In genomic region chr7:26200113-26200443, GRCh38 we compare ENCODE assay signal across 7 cellular contexts. TPM values are rescaled to one million over a fixed set of nuclear protein-coding genes. Genes with fewer than 3 reads are reported as not detected.
DNase-seq lines count a peak whose midpoint lies in the region; ATAC-seq, FAIRE-seq and TF ChIP-seq lines count a peak whose summit lies in the region.

No MANE protein-coding gene starts in this region.

- H3K9me3 Mint-ChIP-seq in activated naive CD8-positive, alpha-beta T cell treated with anti-CD3 and anti-CD28 coated beads, Interleukin-2, amount 10 ng/mL, durations not matched to agents 7 days and 5 days = no peaks in the 10 kb centered on the region

- peak overlapping the region; percentile 93 to 100 (median 99) for H3K27ac ChIP-seq in heart right ventricle
- peak overlapping the region; percentile 97 for H3K27ac ChIP-seq in psoas muscle

- H3K4me3 ChIP-seq in heart right ventricle (peak overlapping the region; percentile 65 to 99 (median 83)), psoas muscle (peak overlapping the region; percentile 90)

- intact Hi-C loops in heart right ventricle (cut with DNase I) (loop anchor here in 2 of 10 donors (10.0 kb wide), 2 partner anchors 75 to 305 kb away; no protein-coding TSS in a partner anchor), psoas muscle (cut with DNase I) (loop anchor here (5.0 to 10.0 kb wide), 4 partner anchors 167 to 965 kb away; partner anchors contain the start of genes HOXA7 (in 1 of the 2) and HOXA9 (in 1 of the 2))

- FAIRE-seq in urothelium cell line (lab: Jason Lieb, UNC) = no peak

- H3K36me3 ChIP-seq in heart right ventricle = peaks cover 0 to 38% (median 23%) of the 10 kb centered on the region in 9 donors
- H3K36me3 ChIP-seq in psoas muscle (ENCODE audit: insufficient read depth in 1 of 2, low read depth in 1 of 2) = peaks cover 3 to 39% of the 10 kb centered on the region in 2 donors

- H3K27me3 Mint-ChIP-seq in activated naive CD8-positive, alpha-beta T cell treated with anti-CD3 and anti-CD28 coated beads, Interleukin-2, amount 10 ng/mL, durations not matched to agents 7 days and 5 days = no peaks in the 10 kb centered on the region

- peak; percentile 65 for DNase-seq in SKM-1 (lab: John Stamatoyannopoulos, UW; ENCODE audit: unreplicated experiment)
- DNase-seq in activated naive CD8-positive, alpha-beta T cell treated with anti-CD3 and anti-CD28 coated beads, Interleukin-2, amount 10 ng/mL, durations not matched to agents 7 days and 5 days = peak; percentile 83
- DNase-seq in heart right ventricle = peak; percentile 65 to 84
- peak; percentile 73 to 81 for DNase-seq in psoas muscle
- DNase-seq in urothelium cell line (ENCODE audit: low spot score) = peak; percentile 59

- H3K4me1 Mint-ChIP-seq in activated naive CD8-positive, alpha-beta T cell treated with anti-CD3 and anti-CD28 coated beads, Interleukin-2, amount 10 ng/mL, durations not matched to agents 7 days and 5 days = peaks cover 38% of the 10 kb centered on the region

- 0% methylated on average over 28 of the region's 28 CpGs for WGBS in heart right ventricle, 2 donors
- WGBS in psoas muscle, 3 donors = 0% methylated on average over 25 to 28 of the region's 28 CpGs

- H3K4me3 Mint-ChIP-seq in activated naive CD8-positive, alpha-beta T cell treated with anti-CD3 and anti-CD28 coated beads, Interleukin-2, amount 10 ng/mL, durations not matched to agents 7 days and 5 days = peak overlapping the region; percentile 99

- peak overlapping the region; percentile 99 for H3K27ac Mint-ChIP-seq in activated naive CD8-positive, alpha-beta T cell treated with anti-CD3 and anti-CD28 coated beads, Interleukin-2, amount 10 ng/mL, durations not matched to agents 7 days and 5 days

- TF ChIP-seq RAD21 in Ishikawa (IDR thresholded peaks at IDR 0.05; ENCODE audit: low read depth) = no peak

- peak; percentile 1 for ATAC-seq in GM18499 (IDR thresholded peaks at IDR 0.05; ENCODE audit: insufficient read depth, unreplicated experiment)
- peak; percentile 12 for ATAC-seq in activated naive CD8-positive, alpha-beta T cell treated with anti-CD3 and anti-CD28 coated beads, Interleukin-2, amount 10 ng/mL, durations not matched to agents 7 days and 5 days (ENCODE audit: low read depth)
- ATAC-seq in heart right ventricle = peak; percentile 26 to 70 (median 55)
- peak; percentile 44 to 69 (median 48) for ATAC-seq in psoas muscle

- H3K27me3 ChIP-seq in heart right ventricle (no peaks in the 10 kb centered on the region), psoas muscle (ENCODE audit: insufficient read depth in 3 of 3, low read length in 2 of 3) (no peaks in the 10 kb centered on the region)

- H3K9me3 ChIP-seq in heart right ventricle = no peaks in the 10 kb centered on the region
- no peaks in the 10 kb centered on the region for H3K9me3 ChIP-seq in psoas muscle

- H3K4me1 ChIP-seq in heart right ventricle (peaks cover 7 to 57% (median 54%) of the 10 kb centered on the region in 9 donors), psoas muscle (peaks cover 43% of the 10 kb centered on the region)

- TF ChIP-seq CTCF in heart right ventricle (IDR thresholded peaks at IDR 0.05) = no peak
- TF ChIP-seq CTCF in psoas muscle (IDR thresholded peaks at IDR 0.05) = no peak

- POLR2A ChIA-PET in activated naive CD8-positive, alpha-beta T cell treated with anti-CD3 and anti-CD28 coated beads, Interleukin-2, amount 10 ng/mL, durations not matched to agents 7 days and 5 days (lab: Charles Lee) = interaction anchor here (0.6 to 7.2 kb wide), 26 partner anchors 8 to 999 kb away, joined by 3 to 107 read pairs (median 4); partner anchors contain the start of genes NFE2L3 and SNX10

- TF ChIP-seq EP300 in Ishikawa (IDR thresholded peaks at IDR 0.05; ENCODE audit: borderline replicate concordance) = no peak

- H3K36me3 Mint-ChIP-seq in activated naive CD8-positive, alpha-beta T cell treated with anti-CD3 and anti-CD28 coated beads, Interleukin-2, amount 10 ng/mL, durations not matched to agents 7 days and 5 days = peaks cover 63% of the 10 kb centered on the region

TF ChIP-seq in Ishikawa, 13 proteins besides CTCF, POLR2A, EP300 and RAD21:
- no peak for TF ChIP-seq USF1 (IDR thresholded peaks at IDR 0.05)
- no peak for TF ChIP-seq REST (IDR thresholded peaks at IDR 0.05; ENCODE audit: low read depth)
- no peak for TF ChIP-seq FOXM1 (IDR thresholded peaks at IDR 0.05; ENCODE audit: borderline replicate concordance, low read depth)
- no peak; the same call in 1 of the 2 replicates for TF ChIP-seq TCF12 (IDR thresholded peaks at IDR 0.05; ENCODE audit: low read depth)
- no peak; the same call in 1 of the 2 replicates for TF ChIP-seq TAF1 (IDR thresholded peaks at IDR 0.05; ENCODE audit: low read depth)
- no peak for TF ChIP-seq ZBTB7A (IDR thresholded peaks at IDR 0.05; ENCODE audit: low read depth)
- TF ChIP-seq CEBPB (IDR thresholded peaks at IDR 0.05) = no peak
- TF ChIP-seq CREB1 (IDR thresholded peaks at IDR 0.05; ENCODE audit: low read depth) = no peak
- peak; percentile 51; the same call in 1 of the 2 replicates for TF ChIP-seq MAX (IDR thresholded peaks at IDR 0.05)
- TF ChIP-seq NFIC (IDR thresholded peaks at IDR 0.05) = no peak
- no peak for TF ChIP-seq TEAD4 (IDR thresholded peaks at IDR 0.05)
- peak; percentile 6; the same call in 1 of the 2 replicates for TF ChIP-seq EGR1 (IDR thresholded peaks at IDR 0.05)
- TF ChIP-seq YY1 (IDR thresholded peaks at IDR 0.05; ENCODE audit: low read depth) = peak; percentile 89

RNA-seq across cellular contexts. Expression of gene HNRNPA2B1, which starts 0.5 kb away (rescaled TPM):
- 100 to 1,000 TPM; 653 to 667 TPM for total RNA-seq in activated naive CD8-positive, alpha-beta T cell treated with anti-CD3 and anti-CD28 coated beads, Interleukin-2, amount 10 ng/mL, durations not matched to agents 7 days and 5 days
- total RNA-seq in heart right ventricle (100 to 1,000 TPM; 364 to 445 (median 398) TPM), psoas muscle (100 to 1,000 TPM; 323 to 482 (median 452) TPM)
- polyA plus RNA-seq in heart right ventricle (100 to 1,000 TPM; 554 to 667 TPM), psoas muscle (100 to 1,000 TPM; 515 to 688 (median 663) TPM)

RNA-seq across cellular contexts. Expression of gene CBX3, which starts 1.5 kb away (rescaled TPM):
- 100 to 1,000 TPM; 227 to 235 TPM for total RNA-seq in activated naive CD8-positive, alpha-beta T cell treated with anti-CD3 and anti-CD28 coated beads, Interleukin-2, amount 10 ng/mL, durations not matched to agents 7 days and 5 days
- 10 to 100 TPM; 49.0 to 72.6 (median 58.6) TPM for total RNA-seq in heart right ventricle
- polyA plus RNA-seq in heart right ventricle = 10 to 100 TPM; 55.0 to 60.6 TPM
- total RNA-seq in psoas muscle = 10 to 100 TPM; 45.3 to 84.9 (median 66.7) TPM
- polyA plus RNA-seq in psoas muscle = 10 to 100 TPM; 71.6 to 97.0 (median 83.9) TPM

RNA-seq across cellular contexts. Expression of gene NFE2L3, which starts 48.1 kb away (rescaled TPM):
- total RNA-seq in activated naive CD8-positive, alpha-beta T cell treated with anti-CD3 and anti-CD28 coated beads, Interleukin-2, amount 10 ng/mL, durations not matched to agents 7 days and 5 days = 10 to 100 TPM in 1 of 2 experiments, 1 to 10 TPM in 1; 10.0 to 10.3 TPM
- 1 to 10 TPM in 5 of 10 donors, under 1 TPM in 5; 0.32 to 4.1 (median 1.1) TPM for total RNA-seq in heart right ventricle
- polyA plus RNA-seq in heart right ventricle = 1 to 10 TPM in 1 of 2 donors, under 1 TPM in 1; 0.80 to 2.1 TPM
- 1 to 10 TPM in 1 of 4 donors, under 1 TPM in 3; 0.44 to 1.1 (median 0.78) TPM for total RNA-seq in psoas muscle
- 1 to 10 TPM in 1 of 3 donors, under 1 TPM in 2; 0.70 to 1.1 (median 0.72) TPM for polyA plus RNA-seq in psoas muscle

Comparison
In these comparisons a context has a peak if more than half of its experiments do, and no peak if none do; other contexts are left out.
1. Peak in every context shown above with its lines: DNase-seq, ATAC-seq, H3K4me3 ChIP-seq and H3K27ac ChIP-seq.
2. ATAC-seq: peak in every context shown above with its lines; median percentile 55 in heart right ventricle; 48 in psoas muscle; 12 in activated naive CD8-positive, alpha-beta T cell treated with anti-CD3 and anti-CD28 coated beads, Interleukin-2, amount 10 ng/mL, durations not matched to agents 7 days and 5 days; 1 in GM18499.